In the genomic region with DNA sequence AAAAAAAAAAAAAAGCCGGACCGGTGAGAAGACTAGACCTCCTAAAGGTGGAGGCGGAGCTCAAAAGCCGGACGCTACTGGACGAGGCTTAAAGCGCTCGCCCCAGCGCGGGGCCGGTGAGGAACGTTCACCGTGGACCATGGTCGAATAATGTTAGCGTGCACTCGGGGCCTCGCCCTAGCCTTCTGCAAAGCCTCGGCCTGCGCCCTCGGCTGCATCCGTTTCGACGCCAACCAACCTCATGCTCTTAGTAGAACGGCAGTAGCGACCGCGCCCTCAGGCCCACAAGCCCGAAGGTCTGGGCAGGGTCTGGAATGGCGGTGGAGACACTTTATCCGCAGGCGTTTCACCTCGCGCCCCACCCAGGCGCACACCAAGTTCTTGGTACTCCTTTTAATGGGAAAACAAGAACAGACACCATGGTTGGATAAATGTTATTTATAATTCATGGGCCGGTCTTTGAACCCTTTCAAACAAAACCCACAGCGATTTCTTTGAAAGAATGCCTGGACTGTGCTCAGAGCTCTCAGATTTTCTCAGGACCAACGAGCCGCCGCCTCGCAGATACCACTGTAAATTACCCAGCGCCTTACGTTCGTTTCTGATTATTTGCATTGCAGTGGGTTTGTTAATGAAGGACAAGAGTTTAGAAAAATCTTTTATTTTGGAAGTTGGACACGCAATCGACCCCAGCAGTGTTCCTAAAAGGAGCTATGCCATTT, we compare ENCODE assay signal across 8 cellular contexts. TPM values are rescaled to one million over a fixed set of nuclear protein-coding genes. Genes with fewer than 3 reads are reported as not detected.
A peak's percentile ranks its signal among the peaks of the same experiment; 100 is the strongest.
DNase-seq lines count a peak whose midpoint lies in the region; ATAC-seq and TF ChIP-seq lines count a peak whose summit lies in the region.

No MANE protein-coding gene starts in this region.

- no peaks in the 10 kb centered on the region for H3K9me3 Mint-ChIP-seq in stimulated activated memory B cell treated with anti-CD40 and anti-IgM and Interleukin-4, amounts not matched to agents 10 μg/mL and 1 μg/mL and 100 μg/mL, for 72 hours

- peak overlapping the region; percentile 40 for H2AFZ ChIP-seq in SU-DHL-6 (ENCODE audit: low read depth, low read length, severe bottlenecking)

- peaks cover 72% of the 10 kb centered on the region for H3K27me3 Mint-ChIP-seq in stimulated activated memory B cell treated with anti-CD40 and anti-IgM and Interleukin-4, amounts not matched to agents 10 μg/mL and 1 μg/mL and 100 μg/mL, for 72 hours

- peaks cover 0 to 54% (median 6%) of the 10 kb centered on the region in 3 donors for H3K4me1 ChIP-seq in gastroesophageal sphincter

- H3K27ac ChIP-seq in SU-DHL-6 (ENCODE audit: low read depth, low read length) (peak overlapping the region; percentile 77), gastroesophageal sphincter (peak overlapping the region in 3 of 4 donors; percentile 77 to 83 (median 82))

- H3K36me3 ChIP-seq in SU-DHL-6 (ENCODE audit: low read length) = no peaks in the 10 kb centered on the region
- peaks cover 0 to 2% of the 10 kb centered on the region in 2 donors for H3K36me3 ChIP-seq in gastroesophageal sphincter

- H3F3A ChIP-seq in SU-DHL-6 (ENCODE audit: insufficient read depth) = peaks cover 13% of the 10 kb centered on the region

- peak; percentile 29 for DNase-seq in activated CD4-positive, alpha-beta T cell treated with anti-CD3 and anti-CD28 coated beads for 48 hours
- DNase-seq in activated CD4-positive, alpha-beta T cell treated with anti-CD3 and anti-CD28 coated beads for 4 hours = no peak
- no peak for DNase-seq in ACHN

- H3K4me3 ChIP-seq in SU-DHL-6 (ENCODE audit: insufficient read depth, low read length, poor library complexity, severe bottlenecking) = peak overlapping the region; percentile 96
- H3K4me3 ChIP-seq in gastroesophageal sphincter = peak overlapping the region; percentile 48 to 58

- H3K4me1 Mint-ChIP-seq in stimulated activated memory B cell treated with anti-CD40 and anti-IgM and Interleukin-4, amounts not matched to agents 10 μg/mL and 1 μg/mL and 100 μg/mL, for 72 hours = peaks cover 53% of the 10 kb centered on the region

- no peaks in the 10 kb centered on the region for H3K9me2 ChIP-seq in SU-DHL-6 (replicated peaks; ENCODE audit: insufficient read depth, low read length)

- H3K27ac Mint-ChIP-seq in stimulated activated memory B cell treated with anti-CD40 and anti-IgM and Interleukin-4, amounts not matched to agents 10 μg/mL and 1 μg/mL and 100 μg/mL, for 72 hours = peak overlapping the region; percentile 53

- peaks cover 24% of the 10 kb centered on the region for H3K79me2 ChIP-seq in SU-DHL-6 (ENCODE audit: insufficient read depth, low read length)

- H3K9me3 ChIP-seq in SU-DHL-6 (ENCODE audit: insufficient read depth, low read length) (no peaks in the 10 kb centered on the region), gastroesophageal sphincter (no peaks in the 10 kb centered on the region)

- WGBS in gastroesophageal sphincter (ENCODE audit: low coverage in 1 of 2), 2 donors = 21 to 22% methylated on average over 22 to 44 of the region's 45 CpGs

- peak overlapping the region; percentile 85 for H3K4me3 Mint-ChIP-seq in stimulated activated memory B cell treated with anti-CD40 and anti-IgM and Interleukin-4, amounts not matched to agents 10 μg/mL and 1 μg/mL and 100 μg/mL, for 72 hours

- in situ Hi-C loops in ACHN (cut with HindIII; ENCODE audit: low pct_ligation_motif_present, low pct_unique_long_range_greater_than_20kb, low sequenced_read_pairs) = no loop called here

- no peak for TF ChIP-seq POLR2A in gastroesophageal sphincter (IDR thresholded peaks at IDR 0.05)

- H3K27me3 ChIP-seq in SU-DHL-6 (ENCODE audit: low read length) = no peaks in the 10 kb centered on the region
- H3K27me3 ChIP-seq in gastroesophageal sphincter = peaks cover 70% of the 10 kb centered on the region

- TF ChIP-seq CTCF in SU-DHL-6 (IDR thresholded peaks at IDR 0.05; ENCODE audit: insufficient read depth, low read length, poor library complexity, severe bottlenecking) = no peak
- no peak for TF ChIP-seq CTCF in gastroesophageal sphincter (IDR thresholded peaks at IDR 0.05)

- peak overlapping the region; percentile 98 for H3K4me2 ChIP-seq in SU-DHL-6 (ENCODE audit: low read depth, low read length, poor library complexity, severe bottlenecking)

- no peak for TF ChIP-seq EP300 in gastroesophageal sphincter (IDR thresholded peaks at IDR 0.05)

- ATAC-seq in gastroesophageal sphincter (no peak), GM21528 (IDR thresholded peaks at IDR 0.05; ENCODE audit: low FRiP score, unreplicated experiment) (no peak), HG02970 (IDR thresholded peaks at IDR 0.05; ENCODE audit: low FRiP score, unreplicated experiment) (no peak)
- ATAC-seq in stimulated activated memory B cell treated with anti-CD40 and anti-IgM and Interleukin-4, amounts not matched to agents 10 μg/mL and 1 μg/mL and 100 μg/mL, for 72 hours = no peak

- no peaks in the 10 kb centered on the region; the same call in 1 of the 2 replicates for H4K20me1 ChIP-seq in SU-DHL-6 (ENCODE audit: low read depth, low read length)

- no peaks in the 10 kb centered on the region for H3K36me3 Mint-ChIP-seq in stimulated activated memory B cell treated with anti-CD40 and anti-IgM and Interleukin-4, amounts not matched to agents 10 μg/mL and 1 μg/mL and 100 μg/mL, for 72 hours

- peak overlapping the region; percentile 73 for H3K9ac ChIP-seq in SU-DHL-6 (ENCODE audit: low read length)

RNA-seq across cellular contexts. Expression of gene ISL2, which starts 1.3 kb away (rescaled TPM):
- 1 to 10 TPM; 2.6 to 6.3 (median 3.8) TPM for total RNA-seq in gastroesophageal sphincter

RNA-seq across cellular contexts. Expression of gene ETFA, which starts 24.0 kb away (rescaled TPM):
- 100 to 1,000 TPM; 113 to 168 (median 137) TPM for total RNA-seq in gastroesophageal sphincter
